Comparison of ENCODE assay signal across 19 cellular contexts in the genomic region with DNA sequence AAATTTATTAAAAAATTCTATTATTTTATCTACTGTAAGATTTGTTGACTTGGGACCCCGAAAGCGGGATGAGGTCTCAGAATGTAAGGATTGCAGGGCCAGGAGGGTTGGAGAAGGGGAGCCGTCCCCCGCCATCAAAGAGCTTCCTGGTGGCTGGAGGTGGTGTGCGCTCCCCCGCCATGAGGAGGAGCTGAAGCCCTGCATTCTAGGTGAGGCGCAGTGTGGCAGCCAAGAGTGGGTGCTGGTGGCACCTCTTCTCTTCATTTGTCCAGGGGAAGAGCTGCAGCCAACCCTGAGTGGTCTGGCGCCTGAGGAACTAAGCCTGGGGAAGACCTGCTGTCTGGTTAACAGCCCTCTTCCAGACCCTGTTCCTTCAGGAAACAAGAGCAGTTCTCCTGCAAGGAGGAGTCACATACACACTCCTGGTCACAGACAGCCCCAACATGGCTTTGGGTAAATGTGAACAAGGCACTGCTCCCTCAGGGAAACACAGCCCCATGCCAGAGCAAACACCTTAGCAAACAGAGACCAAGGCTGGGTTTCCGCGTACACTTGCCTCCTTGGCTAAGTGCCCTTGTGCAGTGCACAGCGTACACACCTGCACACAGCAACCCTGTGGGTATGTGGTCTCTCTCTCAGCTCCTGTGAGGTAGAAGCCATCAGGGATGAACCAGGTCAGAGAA. TPM values are rescaled to one million over a fixed set of nuclear protein-coding genes. Genes with fewer than 3 reads are reported as not detected.
DNase-seq lines count a peak whose midpoint lies in the region; ATAC-seq and TF ChIP-seq lines count a peak whose summit lies in the region.
"Had no signal": no experiment of that assay in that cellular context is flagged by ENCODE, and none has a peak within 500 bp of the region (broad histone marks: within the 10 kb centered on the region; RNA-seq: fewer than 3 reads in every experiment).

No MANE protein-coding gene starts in this region.

- no peak overlapping the region for H3K4me3 ChIP-seq in liver (ENCODE audit: low read depth in 1 of 3, low read length in 3 of 3)

- CTCF ChIA-PET in RWPE1 (lab: Yijun Ruan, JAX): interaction anchor here (0.6 to 1.8 kb wide), 8 partner anchors 14 to 166 kb away, joined by 3 to 13 read pairs (median 3); no protein-coding TSS in a partner anchor

- no peaks in the 10 kb centered on the region for H3K9me3 ChIP-seq in liver (ENCODE audit: control insufficient read depth in 4 of 4, low read length in 3 of 4)
- H3K9me3 ChIP-seq: heart left ventricle, neutrophil, sigmoid colon had no signal

- H3K9me3 Mint-ChIP-seq in activated naive CD8-positive, alpha-beta T cell (ENCODE audit: low read depth): no peaks in the 10 kb centered on the region
- no peaks in the 10 kb centered on the region for H3K9me3 Mint-ChIP-seq in activated naive CD8-positive, alpha-beta T cell treated with anti-CD3 and anti-CD28 coated beads for 36 hours
- no peaks in the 10 kb centered on the region for H3K9me3 Mint-ChIP-seq in type B pancreatic cell
- H3K9me3 Mint-ChIP-seq in activated T-cell treated with anti-CD3 and anti-CD28 coated beads, Interleukin-2, amount 50 U/mL, for 4 hours: no peaks in the 10 kb centered on the region
- H3K9me3 Mint-ChIP-seq: activated T-cell treated with anti-CD3 and anti-CD28 coated beads, Interleukin-2, amount 50 U/mL, for 72 hours had no signal

- TF ChIP-seq CTCF in RWPE1 (conservative IDR thresholded peaks at IDR 0.05; ENCODE audit: low read depth): no peak
- no peak for TF ChIP-seq CTCF in liver (IDR thresholded peaks at IDR 0.05; ENCODE audit: low read depth, low read length, missing input control)
- no peak for TF ChIP-seq CTCF in type B pancreatic cell (conservative IDR thresholded peaks at IDR 0.05)

- no peaks in the 10 kb centered on the region for H3K36me3 ChIP-seq in liver (ENCODE audit: control insufficient read depth in 4 of 4, insufficient read depth in 3 of 4, low read depth in 1 of 4, low read length in 3 of 4)
- H3K36me3 ChIP-seq: heart left ventricle, neutrophil, sigmoid colon had no signal

- no peaks in the 10 kb centered on the region for H3K36me3 Mint-ChIP-seq in activated naive CD8-positive, alpha-beta T cell
- no peaks in the 10 kb centered on the region for H3K36me3 Mint-ChIP-seq in activated naive CD8-positive, alpha-beta T cell treated with anti-CD3 and anti-CD28 coated beads for 36 hours
- H3K36me3 Mint-ChIP-seq in type B pancreatic cell: no peaks in the 10 kb centered on the region
- no peaks in the 10 kb centered on the region for H3K36me3 Mint-ChIP-seq in activated T-cell treated with anti-CD3 and anti-CD28 coated beads, Interleukin-2, amount 50 U/mL, for 4 hours (ENCODE audit: insufficient read depth)

- DNase-seq in activated naive CD8-positive, alpha-beta T cell treated with anti-CD3 and anti-CD28 coated beads for 36 hours: no peak
- DNase-seq in RWPE1 (ENCODE audit: low spot score) (no peak), type B pancreatic cell (ENCODE audit: extremely low spot score, unreplicated experiment) (no peak)
- no peak for DNase-seq in activated T-cell treated with anti-CD3 and anti-CD28 coated beads, Interleukin-2, amount 50 U/mL, for 4 hours
- DNase-seq: activated CD4-positive, alpha-beta T cell treated with anti-CD3 and anti-CD28 coated beads, Interleukin-2, amount 50 U/mL, for 1 hour; DMS79; left cardiac atrium; NCI-H2081 treated with DMSO at 0.1 percent for 48 hours; NK-92 treated with Interleukin-12 subunit alpha and Interleukin-12 subunit beta, amount 100 ng/mL, for 24 hours; sigmoid colon; stimulated activated CD4-positive, alpha-beta T cell treated with anti-CD3 and anti-CD28 coated beads, Interleukin-4, amount 100 ng/mL, for 4 hours had no signal

- H3K27me3 ChIP-seq in liver (ENCODE audit: control insufficient read depth in 4 of 4, insufficient read depth in 4 of 4, low read length in 3 of 4): no peaks in the 10 kb centered on the region

- 68% methylated on average over 11 of the region's 11 CpGs for WGBS in liver

- POLR2A ChIA-PET in RWPE1 (lab: Yijun Ruan, JAX; ENCODE audit: low non-redundant PET): no interaction called here

- no peak overlapping the region for H3K9ac ChIP-seq in liver (ENCODE audit: low read depth in 1 of 2, low read length in 2 of 2)

- no peak for TF ChIP-seq RAD21 in liver (IDR thresholded peaks at IDR 0.05)

- H3K27ac ChIP-seq in RWPE1: 0 out of 2 replicates have a peak overlapping the region, but pooled peaks have one; percentile 3
- peak overlapping the region; percentile 14 to 62 for H3K27ac ChIP-seq in liver (ENCODE audit: low read depth in 1 of 2, low read length in 2 of 2)
- H3K27ac ChIP-seq: neutrophil had no signal

- H3K27me3 Mint-ChIP-seq in activated naive CD8-positive, alpha-beta T cell: no peaks in the 10 kb centered on the region
- H3K27me3 Mint-ChIP-seq in activated naive CD8-positive, alpha-beta T cell treated with anti-CD3 and anti-CD28 coated beads for 36 hours: peaks cover 12% of the 10 kb centered on the region
- H3K27me3 Mint-ChIP-seq in type B pancreatic cell: peaks cover 90% of the 10 kb centered on the region
- H3K27me3 Mint-ChIP-seq in activated T-cell treated with anti-CD3 and anti-CD28 coated beads, Interleukin-2, amount 50 U/mL, for 4 hours (ENCODE audit: low read depth): peaks cover 24% of the 10 kb centered on the region

- peaks cover 10 to 57% (median 37%) of the 10 kb centered on the region in 4 donors for H3K4me1 ChIP-seq in liver (ENCODE audit: control insufficient read depth in 4 of 4, insufficient read depth in 4 of 4, low read length in 3 of 4)

- H3K27ac Mint-ChIP-seq in activated naive CD8-positive, alpha-beta T cell: no peak overlapping the region
- no peak overlapping the region for H3K27ac Mint-ChIP-seq in activated naive CD8-positive, alpha-beta T cell treated with anti-CD3 and anti-CD28 coated beads for 36 hours
- H3K27ac Mint-ChIP-seq in type B pancreatic cell: peak overlapping the region; percentile 80
- H3K27ac Mint-ChIP-seq: activated T-cell treated with anti-CD3 and anti-CD28 coated beads, Interleukin-2, amount 50 U/mL, for 72 hours had no signal

- ATAC-seq in HG02623 (IDR thresholded peaks at IDR 0.05; ENCODE audit: unreplicated experiment) (no peak), HG03565 (IDR thresholded peaks at IDR 0.05; ENCODE audit: unreplicated experiment) (no peak)
- ATAC-seq in activated T-cell treated with anti-CD3 and anti-CD28 coated beads, Interleukin-2, amount 50 U/mL, for 4 hours: no peak

- peaks cover 34% of the 10 kb centered on the region for H3K4me1 Mint-ChIP-seq in activated naive CD8-positive, alpha-beta T cell (ENCODE audit: low read depth)
- H3K4me1 Mint-ChIP-seq in activated naive CD8-positive, alpha-beta T cell treated with anti-CD3 and anti-CD28 coated beads for 36 hours: peaks cover 37% of the 10 kb centered on the region
- H3K4me1 Mint-ChIP-seq in type B pancreatic cell (ENCODE audit: unreplicated experiment): peaks cover 15% of the 10 kb centered on the region
- peaks cover 32% of the 10 kb centered on the region for H3K4me1 Mint-ChIP-seq in activated T-cell treated with anti-CD3 and anti-CD28 coated beads, Interleukin-2, amount 50 U/mL, for 4 hours (ENCODE audit: low read depth)

- peak overlapping the region; percentile 79 for H3K4me3 Mint-ChIP-seq in activated naive CD8-positive, alpha-beta T cell
- H3K4me3 Mint-ChIP-seq in activated naive CD8-positive, alpha-beta T cell treated with anti-CD3 and anti-CD28 coated beads for 36 hours: no peak overlapping the region
- H3K4me3 Mint-ChIP-seq in type B pancreatic cell: peak overlapping the region; percentile 65
- no peak overlapping the region for H3K4me3 Mint-ChIP-seq in activated T-cell treated with anti-CD3 and anti-CD28 coated beads, Interleukin-2, amount 50 U/mL, for 4 hours

TF ChIP-seq in liver, 16 proteins besides CTCF, POLR2A, EP300 and RAD21:
- peak in 1 of 2 donors; percentile 16 for TF ChIP-seq HNF4A (conservative IDR thresholded peaks at IDR 0.05)
- no peak for TF ChIP-seq HNF4G (IDR thresholded peaks at IDR 0.05)

RNA-seq across cellular contexts. Expression of gene RTN4RL2, which starts 17.3 kb away (rescaled TPM):
- total RNA-seq in activated naive CD8-positive, alpha-beta T cell treated with anti-CD3 and anti-CD28 coated beads for 36 hours: under 1 TPM; 0.43 to 0.44 TPM
- under 1 TPM; 0.75 to 0.89 TPM for total RNA-seq in liver
- 10 to 100 TPM in 1 of 2 donors, 1 to 10 TPM in 1; 5.5 to 18.1 TPM for polyA plus RNA-seq in liver
- total RNA-seq in type B pancreatic cell (ENCODE audit: low replicate concordance): 8.6 and 10.4 TPM in 2 replicates
- under 1 TPM; 0.16 to 0.33 (median 0.27) TPM for total RNA-seq in activated T-cell treated with anti-CD3 and anti-CD28 coated beads, Interleukin-2, amount 50 U/mL, for 4 hours

RNA-seq across cellular contexts. Expression of gene SLC43A1, which starts 37.9 kb away (rescaled TPM):
- total RNA-seq in activated naive CD8-positive, alpha-beta T cell treated with anti-CD3 and anti-CD28 coated beads for 36 hours: 10 to 100 TPM; 36.8 to 37.1 TPM
- total RNA-seq in liver (100 to 1,000 TPM; 107 to 171 TPM), type B pancreatic cell (ENCODE audit: low replicate concordance) (19.0 and 20.8 TPM in 2 replicates)
- 100 to 1,000 TPM in 1 of 2 donors, 10 to 100 TPM in 1; 85.6 to 108 TPM for polyA plus RNA-seq in liver
- 10 to 100 TPM; 15.5 to 20.3 (median 18.3) TPM for total RNA-seq in activated T-cell treated with anti-CD3 and anti-CD28 coated beads, Interleukin-2, amount 50 U/mL, for 4 hours

RNA-seq across cellular contexts. Expression of gene SLC43A3, which starts 50.7 kb away (rescaled TPM):
- total RNA-seq in activated naive CD8-positive, alpha-beta T cell treated with anti-CD3 and anti-CD28 coated beads for 36 hours: 100 to 1,000 TPM; 331 to 348 TPM
- total RNA-seq in liver: 100 to 1,000 TPM in 1 of 2 donors, 10 to 100 TPM in 1; 47.2 to 106 TPM
- polyA plus RNA-seq in liver: 100 to 1,000 TPM in 1 of 2 donors, 10 to 100 TPM in 1; 80.2 to 152 TPM
- total RNA-seq in type B pancreatic cell (ENCODE audit: low replicate concordance): 14.0 and 20.4 TPM in 2 replicates
- 100 to 1,000 TPM; 508 to 551 (median 529) TPM for total RNA-seq in activated T-cell treated with anti-CD3 and anti-CD28 coated beads, Interleukin-2, amount 50 U/mL, for 4 hours

RNA-seq across cellular contexts. Expression of gene TIMM10, which starts 52.9 kb away (rescaled TPM):
- total RNA-seq in activated naive CD8-positive, alpha-beta T cell treated with anti-CD3 and anti-CD28 coated beads for 36 hours: 100 to 1,000 TPM; 134 to 137 TPM
- total RNA-seq in liver (10 to 100 TPM; 19.8 to 23.7 TPM), type B pancreatic cell (ENCODE audit: low replicate concordance) (57.9 and 64.2 TPM in 2 replicates)
- polyA plus RNA-seq in liver: 10 to 100 TPM; 36.9 to 77.4 TPM
- 100 to 1,000 TPM; 152 to 189 (median 154) TPM for total RNA-seq in activated T-cell treated with anti-CD3 and anti-CD28 coated beads, Interleukin-2, amount 50 U/mL, for 4 hours

RNA-seq across cellular contexts. Expression of gene SMTNL1, which starts 59.7 kb away (rescaled TPM):
- total RNA-seq in activated naive CD8-positive, alpha-beta T cell treated with anti-CD3 and anti-CD28 coated beads for 36 hours: not detected
- not detected for total RNA-seq in liver
- not detected for polyA plus RNA-seq in liver
- total RNA-seq in type B pancreatic cell (ENCODE audit: low replicate concordance): not detected in 2 replicates
- not detected for total RNA-seq in activated T-cell treated with anti-CD3 and anti-CD28 coated beads, Interleukin-2, amount 50 U/mL, for 4 hours
- total RNA-seq: activated T-cell treated with anti-CD3 and anti-CD28 coated beads, Interleukin-2, amount 50 U/mL, for 72 hours; epithelial cell of proximal tubule; heart left ventricle; left cardiac atrium; sigmoid colon had no signal
- polyA plus RNA-seq: heart left ventricle, sigmoid colon had no signal

Comparison
In these comparisons a context has a peak if more than half of its experiments do, and no peak if none do; other contexts are left out.
1. H3K4me3 Mint-ChIP-seq: peak in activated naive CD8-positive, alpha-beta T cell (single experiment) and type B pancreatic cell (single experiment); none in activated naive CD8-positive, alpha-beta T cell treated with anti-CD3 and anti-CD28 coated beads for 36 hours (single experiment) and activated T-cell treated with anti-CD3 and anti-CD28 coated beads, Interleukin-2, amount 50 U/mL, for 4 hours (single experiment).